ENCODE assay signal across 16 cellular contexts in genomic region chr3:112746675-112747276, GRCh38.
DNase-seq lines count a peak whose midpoint lies in the region; ATAC-seq and TF ChIP-seq lines count a peak whose summit lies in the region.
"Had no signal": no experiment of that assay in that cellular context is flagged by ENCODE, and none has a peak within 500 bp of the region (broad histone marks: within the 10 kb centered on the region; RNA-seq: fewer than 3 reads in every experiment).

No MANE protein-coding gene starts in this region.

- H3K27ac Mint-ChIP-seq in activated T-helper 17 cell treated with anti-CD3 and anti-CD28 coated beads, Interleukin-2, amount 50 U/mL, for 72 hours: no peak overlapping the region
- H3K27ac Mint-ChIP-seq: activated CD4-positive, alpha-beta memory T cell treated with anti-CD3 and anti-CD28 coated beads for 36 hours; endodermal cell had no signal

- H3K4me3 ChIP-seq in AG09309 (ENCODE audit: control insufficient read depth, low read depth, low read length): no peak overlapping the region
- no peak overlapping the region for H3K4me3 ChIP-seq in brain microvascular endothelial cell (ENCODE audit: low read depth, low read length)
- H3K4me3 ChIP-seq: GM12878 had no signal

- peak overlapping the region; percentile 24 for H3K27ac ChIP-seq in brain microvascular endothelial cell

- in situ Hi-C loops in brain microvascular endothelial cell (cut with HindIII; ENCODE audit: low pct_ligation_motif_present, low sequenced_read_pairs): no loop called here

- H3K4me3 Mint-ChIP-seq in activated T-helper 17 cell treated with anti-CD3 and anti-CD28 coated beads, Interleukin-2, amount 50 U/mL, for 72 hours: no peak overlapping the region
- H3K4me3 Mint-ChIP-seq: activated CD4-positive, alpha-beta memory T cell treated with anti-CD3 and anti-CD28 coated beads for 36 hours; endodermal cell; memory B cell had no signal

- DNase-seq in AG09309 (ENCODE audit: low read depth) (peak; percentile 59), M059J (ENCODE audit: low read depth) (peak; percentile 37), brain microvascular endothelial cell (peak; percentile 64), kidney glomerular epithelial cell (lab: John Stamatoyannopoulos, UW) (peak; percentile 75), amygdala (lab: John Stamatoyannopoulos, UW) (no peak)
- no peak for DNase-seq in effector CD8-positive, alpha-beta T cell (lab: John Stamatoyannopoulos, UW)
- DNase-seq: activated CD4-positive, alpha-beta memory T cell treated with anti-CD3 and anti-CD28 coated beads for 36 hours; activated T-cell treated with anti-CD3 and anti-CD28 coated beads, Interleukin-2, amount 50 U/mL, for 48 hours; endodermal cell; H7; NCI-H1930; NCI-H524 treated with DMSO at 0.1 percent for 48 hours had no signal

- ATAC-seq in HG02588 (IDR thresholded peaks at IDR 0.05; ENCODE audit: unreplicated experiment): no peak
- no peak for ATAC-seq in activated T-helper 17 cell treated with anti-CD3 and anti-CD28 coated beads, Interleukin-2, amount 50 U/mL, for 72 hours (replicated peaks)
- ATAC-seq: GM12878 had no signal

- H3K27me3 ChIP-seq in brain microvascular endothelial cell (replicated peaks): no peaks in the 10 kb centered on the region

- TF ChIP-seq CTCF in AG09309 (IDR thresholded peaks at IDR 0.05; ENCODE audit: control insufficient read depth, insufficient read depth, low read depth, low read length, missing control alignments): no peak
- no peak for TF ChIP-seq CTCF in brain microvascular endothelial cell (IDR thresholded peaks at IDR 0.05; ENCODE audit: low read depth, low read length, missing control alignments)

- H3K4me1 Mint-ChIP-seq in activated T-helper 17 cell treated with anti-CD3 and anti-CD28 coated beads, Interleukin-2, amount 50 U/mL, for 72 hours: peaks cover 11% of the 10 kb centered on the region

- H3K27me3 Mint-ChIP-seq in activated T-helper 17 cell treated with anti-CD3 and anti-CD28 coated beads, Interleukin-2, amount 50 U/mL, for 72 hours: no peaks in the 10 kb centered on the region
- H3K27me3 Mint-ChIP-seq: activated CD4-positive, alpha-beta memory T cell treated with anti-CD3 and anti-CD28 coated beads for 36 hours; memory B cell had no signal

- H3K36me3 Mint-ChIP-seq in activated T-helper 17 cell treated with anti-CD3 and anti-CD28 coated beads, Interleukin-2, amount 50 U/mL, for 72 hours (ENCODE audit: low read depth): no peaks in the 10 kb centered on the region
- H3K36me3 Mint-ChIP-seq: activated CD4-positive, alpha-beta memory T cell treated with anti-CD3 and anti-CD28 coated beads for 36 hours; memory B cell had no signal

- no peaks in the 10 kb centered on the region for H3K9me3 Mint-ChIP-seq in activated T-helper 17 cell treated with anti-CD3 and anti-CD28 coated beads, Interleukin-2, amount 50 U/mL, for 72 hours
- H3K9me3 Mint-ChIP-seq: activated CD4-positive, alpha-beta memory T cell treated with anti-CD3 and anti-CD28 coated beads for 36 hours; memory B cell had no signal

- no peaks in the 10 kb centered on the region for H3K36me3 ChIP-seq in brain microvascular endothelial cell (replicated peaks)

Comparison
In these comparisons a context has a peak if more than half of its experiments do, and no peak if none do; other contexts are left out.
1. DNase-seq: peak in AG09309 (single experiment), M059J (single experiment), brain microvascular endothelial cell (single experiment) and kidney glomerular epithelial cell (single experiment); none in effector CD8-positive, alpha-beta T cell (single experiment) and amygdala (0 of 56).